Comparison of ENCODE assay signal across 15 cellular contexts in genomic region chr5:67152400-67152799, GRCh38. TPM values are rescaled to one million over a fixed set of nuclear protein-coding genes. Genes with fewer than 3 reads are reported as not detected.
DNase-seq lines count a peak whose midpoint lies in the region; ATAC-seq lines count a peak whose summit lies in the region.
"Had no signal": no experiment of that assay in that cellular context is flagged by ENCODE, and none has a peak within 500 bp of the region (broad histone marks: within the 10 kb centered on the region; RNA-seq: fewer than 3 reads in every experiment).

No MANE protein-coding gene starts in this region.

- DNase-seq in SK-MEL-5 (ENCODE audit: low read depth, low spot score) = peak; percentile 22
- DNase-seq in globus pallidus (ENCODE audit: low spot score) = peak; percentile 13
- peak; percentile 32 for DNase-seq in pons (ENCODE audit: low spot score)
- DNase-seq in stimulated activated CD4-positive, alpha-beta T cell treated with anti-CD3 and anti-CD28 coated beads, Interleukin-4, amount 100 ng/mL, for 24 hours = no peak
- DNase-seq: AML-193; Caco-2; Calu3; CD4-positive, alpha-beta T cell; CD8-positive, alpha-beta T cell; DMS79 treated with DMSO at 0.1 percent for 48 hours; GF-D8 had no signal

- ATAC-seq in HG02759 (IDR thresholded peaks at IDR 0.05; ENCODE audit: unreplicated experiment) = no peak
- no peak for ATAC-seq in GM21367 (IDR thresholded peaks at IDR 0.05; ENCODE audit: unreplicated experiment)
- ATAC-seq: A549; CD8-positive, alpha-beta T cell had no signal

- in situ Hi-C loops in SK-MEL-5 (cut with HindIII; ENCODE audit: low pct_unique_long_range_greater_than_20kb, low sequenced_read_pairs) = no loop called here

RNA-seq across cellular contexts. Expression of gene CD180, which starts 44.2 kb away (rescaled TPM):
- not detected in 2 replicates for total RNA-seq in SK-MEL-5 (2014; rRNA removed; shearing (Covaris generic))
- polyA plus RNA-seq in SK-MEL-5 (2015; cell fraction: cytosol; rRNA removed) = not detected in 2 replicates
- not detected in 2 replicates for polyA plus RNA-seq in SK-MEL-5 (2015; cell fraction: nucleus; rRNA removed)
- total RNA-seq: Caco-2, Calu3 had no signal
- polyA plus RNA-seq: A549, BJ had no signal
